8 cellular contexts compared by ENCODE assay signal in genomic region chr4:102431608-102431961, GRCh38.
DNase-seq lines count a peak whose midpoint lies in the region; ATAC-seq and TF ChIP-seq lines count a peak whose summit lies in the region.

No MANE protein-coding gene starts in this region.

- H3K18ac ChIP-seq in mesendoderm (ENCODE audit: low read length), result no peak overlapping the region

- peaks cover 0 to 10% (median 7%) of the 10 kb centered on the region in 6 donors for H3K4me1 ChIP-seq in spleen
- H3K4me1 ChIP-seq in mesendoderm (ENCODE audit: control insufficient read depth, low read depth, low read length), result peaks cover 3% of the 10 kb centered on the region

- peaks cover 10% of the 10 kb centered on the region for H3K9me3 Mint-ChIP-seq in WTC11

- no peaks in the 10 kb centered on the region for H3K9me3 ChIP-seq in spleen

- DNase-seq in HFF-Myc (ENCODE audit: extremely low read depth, low read depth), result no peak
- DNase-seq in WTC11 (ENCODE audit: low spot score), result no peak
- DNase-seq in spleen, result no peak
- DNase-seq in activated effector memory CD4-positive, alpha-beta T cell treated with Interleukin-2 at 50 U/mL for 16 hours, result no peak
- DNase-seq in mesendoderm, result no peak
- DNase-seq in GM10248 (ENCODE audit: extremely low spot score), result no peak

- H3K27me3 Mint-ChIP-seq in WTC11 (ENCODE audit: low read depth), result no peaks in the 10 kb centered on the region

- ATAC-seq in WTC11 (no peak), HG02678 (IDR thresholded peaks at IDR 0.05; ENCODE audit: unreplicated experiment) (no peak)

- H3K56ac ChIP-seq in mesendoderm (ENCODE audit: low read length), result no peak overlapping the region

- H3K27ac ChIP-seq in spleen, result peak overlapping the region in 7 of 8 donors; percentile 68 to 80 (median 73)
- no peak overlapping the region for H3K27ac ChIP-seq in mesendoderm (ENCODE audit: low read depth, low read length)

- peaks cover 15% of the 10 kb centered on the region for H3K4me1 Mint-ChIP-seq in WTC11

- peak overlapping the region; percentile 75; the same call in 1 of the 2 replicates for H3K4me3 Mint-ChIP-seq in WTC11

- no peak for TF ChIP-seq POLR2A in spleen (IDR thresholded peaks at IDR 0.05)

- H3K36me3 ChIP-seq in spleen (no peaks in the 10 kb centered on the region), mesendoderm (ENCODE audit: control insufficient read depth, insufficient read depth, low read length) (no peaks in the 10 kb centered on the region)

- H3K27ac Mint-ChIP-seq in WTC11, result no peak overlapping the region

- H4K5ac ChIP-seq in mesendoderm (ENCODE audit: low read length), result no peak overlapping the region

- no peaks in the 10 kb centered on the region for H3K79me2 ChIP-seq in mesendoderm (ENCODE audit: control insufficient read depth, insufficient read depth, low read length)

- no peak overlapping the region for H2AK5ac ChIP-seq in mesendoderm (ENCODE audit: low read length)

- H3K79me1 ChIP-seq in mesendoderm (ENCODE audit: low read length), result no peaks in the 10 kb centered on the region

- CTCF ChIA-PET in WTC11 (lab: Charles Lee) (interaction anchor here (0.8 to 2.9 kb wide), 17 partner anchors 13 to 601 kb away, joined by 3 to 34 read pairs (median 10); partner anchors contain the start of gene SLC39A8), GM10248 (lab: Yijun Ruan, JAX) (interaction anchor here (0.8 to 3.8 kb wide), 24 partner anchors 10 to 1262 kb away, joined by 3 to 16 read pairs (median 4); partner anchors contain the start of gene SLC39A8)

- intact Hi-C loops in spleen (cut with DNase I; ENCODE audit: low total_unique reads), result loop anchor here (10.0 kb wide), 1 partner anchor 87 kb away; the partner anchor contains the start of gene SLC39A8

- no peaks in the 10 kb centered on the region for H3K36me3 Mint-ChIP-seq in WTC11

- POLR2A ChIA-PET in WTC11 (lab: Charles Lee), result interaction anchor here (0.9 kb wide), 1 partner anchor 86 kb away, joined by 4 read pairs; the partner anchor contains the start of gene SLC39A8
- POLR2A ChIA-PET in GM10248 (lab: Yijun Ruan, JAX), result no interaction called here

- peak overlapping the region; percentile 51; the same call in 1 of the 2 replicates for H3K4me3 ChIP-seq in HFF-Myc (replicated peaks; ENCODE audit: low read depth, low read length)
- H3K4me3 ChIP-seq in iPS-11a (ENCODE audit: low read depth, low read length), result peak overlapping the region; percentile 46
- H3K4me3 ChIP-seq in spleen, result peak overlapping the region in 7 of 8 donors; percentile 48 to 73 (median 56)
- H3K4me3 ChIP-seq in mesendoderm (ENCODE audit: low read length), result no peak overlapping the region

- no peak overlapping the region for H3K9ac ChIP-seq in mesendoderm (ENCODE audit: low read length)

- H4K8ac ChIP-seq in mesendoderm (ENCODE audit: low read depth, low read length), result no peak overlapping the region

- H2BK5ac ChIP-seq in mesendoderm (ENCODE audit: low read length), result no peak overlapping the region

- H3K23ac ChIP-seq in mesendoderm (ENCODE audit: low read length), result no peak overlapping the region

- no peaks in the 10 kb centered on the region for H3K27me3 ChIP-seq in spleen (replicated peaks in 1 of 7)
- no peaks in the 10 kb centered on the region for H3K27me3 ChIP-seq in mesendoderm (ENCODE audit: insufficient read depth, low read length, poor library complexity)

- no peak overlapping the region for H3K4me2 ChIP-seq in mesendoderm (ENCODE audit: low read length)

- no peak overlapping the region for H2BK15ac ChIP-seq in mesendoderm (replicated peaks; ENCODE audit: low read depth)

- no peak overlapping the region for H3K4ac ChIP-seq in mesendoderm (ENCODE audit: low read depth, low read length)

- no peak overlapping the region for H2BK120ac ChIP-seq in mesendoderm (ENCODE audit: low read depth, low read length)

- TF ChIP-seq CTCF in HFF-Myc (IDR thresholded peaks at IDR 0.05; ENCODE audit: low read depth, low read length, missing control alignments), result peak; percentile 0
- no peak for TF ChIP-seq CTCF in WTC11 (IDR thresholded peaks at IDR 0.05)
- TF ChIP-seq CTCF in spleen (IDR thresholded peaks at IDR 0.05 in 8 of 11, conservative IDR thresholded peaks at IDR 0.05 in 3 of 11), result peak in 1 of 11 experiments; percentile 28
- TF ChIP-seq CTCF in GM10248 (IDR thresholded peaks at IDR 0.05; ENCODE audit: control extremely low read depth, extremely low read depth, low read depth, missing control alignments), result no peak

TF ChIP-seq in WTC11, 78 proteins besides CTCF, POLR2A, EP300 and RAD21 (continues in another document):
- no peak for TF ChIP-seq IRF2 (CRISPR knock-in tag; IDR thresholded peaks at IDR 0.05; ENCODE audit: borderline replicate concordance, low read depth)
- no peak for TF ChIP-seq GRHL2 (CRISPR knock-in tag; IDR thresholded peaks at IDR 0.05; ENCODE audit: insufficient replicate concordance, severe bottlenecking)
- TF ChIP-seq, protein P1, sequence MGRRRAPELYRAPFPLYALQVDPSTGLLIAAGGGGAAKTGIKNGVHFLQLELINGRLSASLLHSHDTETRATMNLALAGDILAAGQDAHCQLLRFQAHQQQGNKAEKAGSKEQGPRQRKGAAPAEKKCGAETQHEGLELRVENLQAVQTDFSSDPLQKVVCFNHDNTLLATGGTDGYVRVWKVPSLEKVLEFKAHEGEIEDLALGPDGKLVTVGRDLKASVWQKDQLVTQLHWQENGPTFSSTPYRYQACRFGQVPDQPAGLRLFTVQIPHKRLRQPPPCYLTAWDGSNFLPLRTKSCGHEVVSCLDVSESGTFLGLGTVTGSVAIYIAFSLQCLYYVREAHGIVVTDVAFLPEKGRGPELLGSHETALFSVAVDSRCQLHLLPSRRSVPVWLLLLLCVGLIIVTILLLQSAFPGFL (CRISPR knock-in tag; IDR thresholded peaks at IDR 0.05; ENCODE audit: borderline replicate concordance), result no peak
- TF ChIP-seq FOXP4 (CRISPR knock-in tag; IDR thresholded peaks at IDR 0.05), result no peak
- TF ChIP-seq ZNF423 (CRISPR knock-in tag; IDR thresholded peaks at IDR 0.05), result no peak
- TF ChIP-seq, protein P2, sequence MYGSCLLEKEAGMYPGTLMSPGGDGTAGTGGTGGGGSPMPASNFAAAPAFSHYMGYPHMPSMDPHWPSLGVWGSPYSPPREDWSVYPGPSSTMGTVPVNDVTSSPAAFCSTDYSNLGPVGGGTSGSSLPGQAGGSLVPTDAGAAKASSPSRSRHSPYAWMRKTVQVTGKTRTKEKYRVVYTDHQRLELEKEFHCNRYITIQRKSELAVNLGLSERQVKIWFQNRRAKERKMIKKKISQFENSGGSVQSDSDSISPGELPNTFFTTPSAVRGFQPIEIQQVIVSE (CRISPR knock-in tag; IDR thresholded peaks at IDR 0.05; ENCODE audit: borderline replicate concordance), result no peak
- TF ChIP-seq ATF3 (CRISPR knock-in tag; conservative IDR thresholded peaks at IDR 0.05), result no peak
- TF ChIP-seq FOXP1 (CRISPR knock-in tag; IDR thresholded peaks at IDR 0.05; ENCODE audit: borderline replicate concordance), result no peak
- TF ChIP-seq, protein P3, sequence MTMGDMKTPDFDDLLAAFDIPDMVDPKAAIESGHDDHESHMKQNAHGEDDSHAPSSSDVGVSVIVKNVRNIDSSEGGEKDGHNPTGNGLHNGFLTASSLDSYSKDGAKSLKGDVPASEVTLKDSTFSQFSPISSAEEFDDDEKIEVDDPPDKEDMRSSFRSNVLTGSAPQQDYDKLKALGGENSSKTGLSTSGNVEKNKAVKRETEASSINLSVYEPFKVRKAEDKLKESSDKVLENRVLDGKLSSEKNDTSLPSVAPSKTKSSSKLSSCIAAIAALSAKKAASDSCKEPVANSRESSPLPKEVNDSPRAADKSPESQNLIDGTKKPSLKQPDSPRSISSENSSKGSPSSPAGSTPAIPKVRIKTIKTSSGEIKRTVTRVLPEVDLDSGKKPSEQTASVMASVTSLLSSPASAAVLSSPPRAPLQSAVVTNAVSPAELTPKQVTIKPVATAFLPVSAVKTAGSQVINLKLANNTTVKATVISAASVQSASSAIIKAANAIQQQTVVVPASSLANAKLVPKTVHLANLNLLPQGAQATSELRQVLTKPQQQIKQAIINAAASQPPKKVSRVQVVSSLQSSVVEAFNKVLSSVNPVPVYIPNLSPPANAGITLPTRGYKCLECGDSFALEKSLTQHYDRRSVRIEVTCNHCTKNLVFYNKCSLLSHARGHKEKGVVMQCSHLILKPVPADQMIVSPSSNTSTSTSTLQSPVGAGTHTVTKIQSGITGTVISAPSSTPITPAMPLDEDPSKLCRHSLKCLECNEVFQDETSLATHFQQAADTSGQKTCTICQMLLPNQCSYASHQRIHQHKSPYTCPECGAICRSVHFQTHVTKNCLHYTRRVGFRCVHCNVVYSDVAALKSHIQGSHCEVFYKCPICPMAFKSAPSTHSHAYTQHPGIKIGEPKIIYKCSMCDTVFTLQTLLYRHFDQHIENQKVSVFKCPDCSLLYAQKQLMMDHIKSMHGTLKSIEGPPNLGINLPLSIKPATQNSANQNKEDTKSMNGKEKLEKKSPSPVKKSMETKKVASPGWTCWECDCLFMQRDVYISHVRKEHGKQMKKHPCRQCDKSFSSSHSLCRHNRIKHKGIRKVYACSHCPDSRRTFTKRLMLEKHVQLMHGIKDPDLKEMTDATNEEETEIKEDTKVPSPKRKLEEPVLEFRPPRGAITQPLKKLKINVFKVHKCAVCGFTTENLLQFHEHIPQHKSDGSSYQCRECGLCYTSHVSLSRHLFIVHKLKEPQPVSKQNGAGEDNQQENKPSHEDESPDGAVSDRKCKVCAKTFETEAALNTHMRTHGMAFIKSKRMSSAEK (CRISPR knock-in tag; IDR thresholded peaks at IDR 0.05; ENCODE audit: borderline replicate concordance), result no peak
- TF ChIP-seq RELA (CRISPR knock-in tag; IDR thresholded peaks at IDR 0.05; ENCODE audit: borderline replicate concordance), result no peak
- no peak for TF ChIP-seq MYBL2 (CRISPR knock-in tag; IDR thresholded peaks at IDR 0.05)
- no peak for TF ChIP-seq ZNF219 (CRISPR knock-in tag; IDR thresholded peaks at IDR 0.05; ENCODE audit: borderline replicate concordance)
